22 cellular contexts compared by ENCODE assay signal in genomic region chr2:35415282-35415681, GRCh38.
DNase-seq lines count a peak whose midpoint lies in the region; ATAC-seq, FAIRE-seq and TF ChIP-seq lines count a peak whose summit lies in the region.
"Had no signal": no experiment of that assay in that cellular context is flagged by ENCODE, and none has a peak within 500 bp of the region (broad histone marks: within the 10 kb centered on the region; RNA-seq: fewer than 3 reads in every experiment).

No MANE protein-coding gene starts in this region.

- no peaks in the 10 kb centered on the region for H4K20me1 ChIP-seq in HepG2 (ENCODE audit: insufficient read depth, low read length)
- no peaks in the 10 kb centered on the region for H4K20me1 ChIP-seq in astrocyte (ENCODE audit: insufficient read depth, low read length)

- intact Hi-C loops in HepG2 (cut with micrococcal nuclease; ENCODE audit: unreplicated experiment) (no loop called here), right lobe of liver (cut with DNase I) (loop anchor here in 1 of 2 donors (10.0 kb wide), 1 partner anchor 1320 kb away; no protein-coding TSS in a partner anchor)

- H3K9me3 Mint-ChIP-seq in astrocyte (ENCODE audit: unreplicated experiment) (no peaks in the 10 kb centered on the region), glutamatergic neuron (ENCODE audit: unreplicated experiment) (no peaks in the 10 kb centered on the region)
- H3K9me3 Mint-ChIP-seq: activated T-cell treated with anti-CD3 and anti-CD28 coated beads, Interleukin-2, amount 50 U/mL, for 24 hours; stimulated activated naive CD8-positive, alpha-beta T cell treated with anti-CD3 and anti-CD28 coated beads, Interleukin-15, Interleukin-2, amounts not matched to agents 100 ng/mL and 50 ng/mL, for 24 hours had no signal

- DNase-seq in HepG2 (ENCODE audit: low spot score) (no peak), right lobe of liver (no peak), astrocyte (ENCODE audit: low read depth) (no peak), glutamatergic neuron (no peak), urothelium cell line (ENCODE audit: low spot score) (peak; percentile 6)
- no peak for DNase-seq in stimulated activated naive CD4-positive, alpha-beta T cell treated with Interleukin-2 at 50 U/mL for 16 hours (lab: John Stamatoyannopoulos, UW)
- DNase-seq: ACHN; activated CD4-positive, alpha-beta T cell treated with anti-CD3 and anti-CD28 coated beads, Interleukin-2, amount 50 U/mL, for 4 hours; activated naive CD8-positive, alpha-beta T cell treated with anti-CD3 and anti-CD28 coated beads for 36 hours; activated T-cell treated with anti-CD3 and anti-CD28 coated beads, Interleukin-2, amount 50 U/mL, for 24 hours; central memory CD4-positive, alpha-beta T cell; GOT3; naive thymus-derived CD4-positive, alpha-beta T cell; NCI-H146; OCI-M1 had no signal

- TF ChIP-seq POLR2A in HepG2 (IDR thresholded peaks at IDR 0.05; ENCODE audit: insufficient read depth in 1 of 2, low read depth in 2 of 2, low read length in 2 of 2) (no peak), right lobe of liver (IDR thresholded peaks at IDR 0.05) (no peak)

- H3K4me1 Mint-ChIP-seq in astrocyte (ENCODE audit: low read depth, unreplicated experiment) = no peaks in the 10 kb centered on the region
- H3K4me1 Mint-ChIP-seq in glutamatergic neuron (ENCODE audit: low read depth, unreplicated experiment) = no peaks in the 10 kb centered on the region
- H3K4me1 Mint-ChIP-seq: activated naive CD8-positive, alpha-beta T cell treated with anti-CD3 and anti-CD28 coated beads for 36 hours; naive thymus-derived CD4-positive, alpha-beta T cell had no signal

- H3K36me3 ChIP-seq in HepG2 (replicated peaks in 1 of 2; ENCODE audit: control insufficient read depth in 1 of 2, insufficient read depth in 2 of 2, low read length in 2 of 2) (no peaks in the 10 kb centered on the region), right lobe of liver (no peaks in the 10 kb centered on the region), astrocyte (ENCODE audit: insufficient read depth, low read length) (no peaks in the 10 kb centered on the region)
- H3K36me3 ChIP-seq: gastroesophageal sphincter had no signal

- H2AFZ ChIP-seq in HepG2 (ENCODE audit: low read length) = no peak overlapping the region
- H2AFZ ChIP-seq in astrocyte (ENCODE audit: low read depth, low read length) = no peak overlapping the region

- no peaks in the 10 kb centered on the region for H3K79me2 ChIP-seq in HepG2 (ENCODE audit: insufficient read depth, low read length)
- no peaks in the 10 kb centered on the region for H3K79me2 ChIP-seq in astrocyte (ENCODE audit: insufficient read depth, low read length)

- H3K27ac Mint-ChIP-seq in astrocyte (ENCODE audit: unreplicated experiment) = no peak overlapping the region
- no peak overlapping the region for H3K27ac Mint-ChIP-seq in glutamatergic neuron (ENCODE audit: unreplicated experiment)
- H3K27ac Mint-ChIP-seq: activated naive CD8-positive, alpha-beta T cell treated with anti-CD3 and anti-CD28 coated beads for 36 hours; activated T-cell treated with anti-CD3 and anti-CD28 coated beads, Interleukin-2, amount 50 U/mL, for 24 hours; naive thymus-derived CD4-positive, alpha-beta T cell; stimulated activated naive CD8-positive, alpha-beta T cell treated with anti-CD3 and anti-CD28 coated beads, Interleukin-15, Interleukin-2, amounts not matched to agents 100 ng/mL and 50 ng/mL, for 24 hours had no signal

- FAIRE-seq in HepG2 (lab: Jason Lieb, UNC) (no peak), astrocyte (lab: Jason Lieb, UNC) (peak; percentile 13), urothelium cell line (lab: Jason Lieb, UNC) (no peak)
- FAIRE-seq: TTC549 had no signal

- POLR2A ChIA-PET in HepG2 (lab: Yijun Ruan, JAX) = no interaction called here

- BruUV-seq in HepG2 (replicated peaks; lab: Mats Ljungman, UMichigan) = no TSS peak

- no peak overlapping the region for H3K9ac ChIP-seq in HepG2 (ENCODE audit: insufficient read depth, low read depth, low read length)
- no peak overlapping the region for H3K9ac ChIP-seq in astrocyte (ENCODE audit: low read length)

- H3K36me3 Mint-ChIP-seq in astrocyte (ENCODE audit: low read depth, unreplicated experiment) (no peaks in the 10 kb centered on the region), glutamatergic neuron (ENCODE audit: unreplicated experiment) (no peaks in the 10 kb centered on the region)
- H3K36me3 Mint-ChIP-seq: activated naive CD8-positive, alpha-beta T cell treated with anti-CD3 and anti-CD28 coated beads for 36 hours; naive thymus-derived CD4-positive, alpha-beta T cell had no signal

- no peak for TF ChIP-seq CTCF in HepG2 (CRISPR knock-in tag; IDR thresholded peaks at IDR 0.05)
- peak in 2 of 4 donors; percentile 9 to 23 for TF ChIP-seq CTCF in right lobe of liver (IDR thresholded peaks at IDR 0.05)
- TF ChIP-seq CTCF in astrocyte (IDR thresholded peaks at IDR 0.05; ENCODE audit: insufficient read depth, low read depth, low read length) = peak; percentile 11
- peak; percentile 66 for TF ChIP-seq CTCF in glutamatergic neuron (IDR thresholded peaks at IDR 0.05; ENCODE audit: partially characterized antibody, unreplicated experiment)

- ATAC-seq in HepG2 (peak; percentile 65), right lobe of liver (no peak), GM18873 (IDR thresholded peaks at IDR 0.05; ENCODE audit: low FRiP score, unreplicated experiment) (no peak), HG03469 (IDR thresholded peaks at IDR 0.05; ENCODE audit: unreplicated experiment) (no peak)
- ATAC-seq: gastroesophageal sphincter; naive thymus-derived CD4-positive, alpha-beta T cell had no signal

- H3K4me3 ChIP-seq in HepG2 (replicated peaks in 1 of 3; ENCODE audit: insufficient read depth in 1 of 3, low read depth in 2 of 3, low read length in 3 of 3) (no peak overlapping the region), right lobe of liver (no peak overlapping the region), astrocyte (ENCODE audit: insufficient read depth, low read depth, low read length) (no peak overlapping the region)
- H3K4me3 ChIP-seq: gastroesophageal sphincter, lung, SK-N-MC had no signal

- no peak for TF ChIP-seq EP300 in HepG2 (IDR thresholded peaks at IDR 0.05; ENCODE audit: low read depth in 2 of 2, low read length in 2 of 2)
- TF ChIP-seq EP300 in HepG2 (CRISPR knock-in tag; IDR thresholded peaks at IDR 0.05; ENCODE audit: borderline replicate concordance) = no peak

- H3K9me3 ChIP-seq in HepG2 (ENCODE audit: low read length) (no peaks in the 10 kb centered on the region), right lobe of liver (no peaks in the 10 kb centered on the region), astrocyte (ENCODE audit: insufficient read depth, low read depth, low read length) (no peaks in the 10 kb centered on the region)
- H3K9me3 ChIP-seq: gastroesophageal sphincter had no signal

- H3K4me3 Mint-ChIP-seq in astrocyte (ENCODE audit: unreplicated experiment) (no peak overlapping the region), glutamatergic neuron (ENCODE audit: unreplicated experiment) (no peak overlapping the region)
- H3K4me3 Mint-ChIP-seq: activated naive CD8-positive, alpha-beta T cell treated with anti-CD3 and anti-CD28 coated beads for 36 hours; activated T-cell treated with anti-CD3 and anti-CD28 coated beads, Interleukin-2, amount 50 U/mL, for 24 hours; naive thymus-derived CD4-positive, alpha-beta T cell; stimulated activated naive CD8-positive, alpha-beta T cell treated with anti-CD3 and anti-CD28 coated beads, Interleukin-15, Interleukin-2, amounts not matched to agents 100 ng/mL and 50 ng/mL, for 24 hours had no signal

- 0% methylated on average over 1 of the region's 1 CpG for WGBS in HepG2 (ENCODE audit: low lambda C conversion rate)
- 20% methylated on average over 1 of the region's 1 CpG for WGBS in right lobe of liver (ENCODE audit: insufficient coverage, low coverage, low lambda C conversion rate, missing lambda C conversion rate)

- no peak for TF ChIP-seq RAD21 in HepG2 (CRISPR knock-in tag; IDR thresholded peaks at IDR 0.05)

- no peaks in the 10 kb centered on the region for H3K27me3 ChIP-seq in HepG2 (ENCODE audit: control insufficient read depth in 1 of 2, insufficient read depth in 2 of 2, low read length in 2 of 2)
- H3K27me3 ChIP-seq in right lobe of liver = no peaks in the 10 kb centered on the region
- H3K27me3 ChIP-seq in astrocyte (ENCODE audit: insufficient read depth, low read length) = no peaks in the 10 kb centered on the region
- H3K27me3 ChIP-seq: gastroesophageal sphincter had no signal

- no peaks in the 10 kb centered on the region for H3K27me3 Mint-ChIP-seq in astrocyte (ENCODE audit: low read depth, unreplicated experiment)
- H3K27me3 Mint-ChIP-seq in glutamatergic neuron (ENCODE audit: unreplicated experiment) = peaks cover 2% of the 10 kb centered on the region
- H3K27me3 Mint-ChIP-seq: stimulated activated naive CD8-positive, alpha-beta T cell treated with anti-CD3 and anti-CD28 coated beads, Interleukin-15, Interleukin-2, amounts not matched to agents 100 ng/mL and 50 ng/mL, for 24 hours had no signal

- H3K27ac ChIP-seq in HepG2 (ENCODE audit: extremely low read length, insufficient read depth, low read length) = no peak overlapping the region
- H3K27ac ChIP-seq in right lobe of liver = no peak overlapping the region
- no peak overlapping the region for H3K27ac ChIP-seq in astrocyte (ENCODE audit: low read depth, low read length)
- H3K27ac ChIP-seq: gastroesophageal sphincter, SK-N-MC had no signal

- H3K4me2 ChIP-seq in HepG2 (ENCODE audit: low read depth, low read length) = no peak overlapping the region
- no peak overlapping the region for H3K4me2 ChIP-seq in astrocyte (ENCODE audit: low read length)

- in situ Hi-C loops in HepG2 (cut with HindIII; ENCODE audit: extremely low pct_ligation_motif_present, low pct_unique_long_range_greater_than_20kb) = loop anchor here (10.0 kb wide), 1 partner anchor 1320 kb away; no protein-coding TSS in a partner anchor

- H3K4me1 ChIP-seq in HepG2 (ENCODE audit: insufficient read depth, low read length) (no peaks in the 10 kb centered on the region), right lobe of liver (no peaks in the 10 kb centered on the region), astrocyte (ENCODE audit: insufficient read depth, low read length) (no peaks in the 10 kb centered on the region)

- CTCF ChIA-PET in HepG2 (lab: Yijun Ruan, JAX; ENCODE audit: low intra/inter-chr PET ratio, low total read pairs) = interaction anchor here (1.6 kb wide), 1 partner anchor 1319 kb away, joined by 3 read pairs; no protein-coding TSS in a partner anchor

TF ChIP-seq in HepG2, 621 proteins besides CTCF, POLR2A, EP300 and RAD21 (continues in another document):
- TF ChIP-seq HNRNPK (IDR thresholded peaks at IDR 0.05; ENCODE audit: low read depth, low read length, poor library complexity, severe bottlenecking) (no peak), ZBTB8A (CRISPR knock-in tag; IDR thresholded peaks at IDR 0.05; ENCODE audit: borderline replicate concordance, low read depth) (no peak), SRSF9 (IDR thresholded peaks at IDR 0.05; ENCODE audit: borderline replicate concordance, insufficient read depth, low read depth, low read length, poor library complexity, severe bottlenecking) (no peak), ZNF891 (CRISPR knock-in tag; IDR thresholded peaks at IDR 0.05) (no peak), ZNF543 (CRISPR knock-in tag; IDR thresholded peaks at IDR 0.05) (no peak), ZFY (CRISPR knock-in tag; IDR thresholded peaks at IDR 0.05) (no peak), ZNF3 (CRISPR knock-in tag; IDR thresholded peaks at IDR 0.05) (no peak), SKI (IDR thresholded peaks at IDR 0.05; ENCODE audit: partially characterized antibody) (no peak)
